Comparison of ENCODE assay signal across 8 cellular contexts in genomic region chr1:45501502-45501859, GRCh38. TPM values are rescaled to one million over a fixed set of nuclear protein-coding genes. Genes with fewer than 3 reads are reported as not detected.
DNase-seq lines count a peak whose midpoint lies in the region; ATAC-seq and TF ChIP-seq lines count a peak whose summit lies in the region.
"Had no signal": no experiment of that assay in that cellular context is flagged by ENCODE, and none has a peak within 500 bp of the region (broad histone marks: within the 10 kb centered on the region; RNA-seq: fewer than 3 reads in every experiment).

No MANE protein-coding gene starts in this region.

- peaks cover 9% of the 10 kb centered on the region for H3K36me3 Mint-ChIP-seq in GM23338 (ENCODE audit: low read depth)

- H2BK15ac ChIP-seq in mesendoderm (replicated peaks; ENCODE audit: low read depth), result no peak overlapping the region

- no peak overlapping the region for H3K23ac ChIP-seq in mesendoderm (ENCODE audit: low read length)

- H3K9me3 ChIP-seq in SK-N-MC (ENCODE audit: low read depth, low read length) (no peaks in the 10 kb centered on the region), SJCRH30 (replicated peaks) (no peaks in the 10 kb centered on the region)

- H3K9ac ChIP-seq in SK-N-MC (ENCODE audit: insufficient read length) (no peak overlapping the region), mesendoderm (ENCODE audit: low read length) (peak overlapping the region; percentile 12)

- no peak overlapping the region for H2BK5ac ChIP-seq in mesendoderm (ENCODE audit: low read length)

- H3K27ac Mint-ChIP-seq in GM23338, result no peak overlapping the region

- no peak for TF ChIP-seq CTCF in GM23338 (conservative IDR thresholded peaks at IDR 0.05; ENCODE audit: low read depth in 2 of 2)

- H3K4me3 Mint-ChIP-seq in GM23338, result peak overlapping the region; percentile 98

- no peak overlapping the region for H3K27ac ChIP-seq in GM23338 (ENCODE audit: low read depth)
- H3K27ac ChIP-seq in SK-N-MC, result no peak overlapping the region
- H3K27ac ChIP-seq in mesendoderm (ENCODE audit: low read depth, low read length), result no peak overlapping the region
- no peak overlapping the region for H3K27ac ChIP-seq in SJCRH30

- H3K36me3 ChIP-seq in GM23338 (ENCODE audit: insufficient read depth) (no peaks in the 10 kb centered on the region; the same call in 1 of the 2 replicates), SK-N-MC (ENCODE audit: insufficient read depth, low read length) (no peaks in the 10 kb centered on the region), mesendoderm (ENCODE audit: control insufficient read depth, insufficient read depth, low read length) (no peaks in the 10 kb centered on the region), SJCRH30 (no peaks in the 10 kb centered on the region)

- H3K56ac ChIP-seq in mesendoderm (ENCODE audit: low read length), result no peak overlapping the region

- H2AK5ac ChIP-seq in mesendoderm (ENCODE audit: low read length), result no peak overlapping the region

- no peaks in the 10 kb centered on the region for H3K9me2 ChIP-seq in GM23338 (ENCODE audit: insufficient read depth)

- H2BK120ac ChIP-seq in mesendoderm (ENCODE audit: low read depth, low read length), result no peak overlapping the region

- peaks cover 5% of the 10 kb centered on the region for H4K20me1 ChIP-seq in GM23338 (replicated peaks; ENCODE audit: insufficient read depth)

- H3K27me3 Mint-ChIP-seq in GM23338 (ENCODE audit: insufficient read depth, low read depth, poor library complexity), result peaks cover 9% of the 10 kb centered on the region

- WGBS in mesendoderm (ENCODE audit: extremely low coverage, insufficient coverage, low lambda C conversion rate), result no CpG with 5 or more reads among the region's 2 CpGs

- H4K5ac ChIP-seq in mesendoderm (ENCODE audit: low read length), result no peak overlapping the region

- 0 out of 2 replicates have a peak, but pooled peaks cover 22% of the 10 kb centered on the region for H3F3A ChIP-seq in GM23338 (replicated peaks; ENCODE audit: low read depth)

- H2AFZ ChIP-seq in GM23338, result no peak overlapping the region

- peak overlapping the region; percentile 81 for H3K4me2 ChIP-seq in GM23338
- H3K4me2 ChIP-seq in mesendoderm (ENCODE audit: low read length), result no peak overlapping the region

- peak overlapping the region; percentile 61 for H3K4me3 ChIP-seq in GM23338
- peak overlapping the region; percentile 97 for H3K4me3 ChIP-seq in SK-N-MC
- H3K4me3 ChIP-seq in mesendoderm (ENCODE audit: low read length), result no peak overlapping the region
- no peak overlapping the region for H3K4me3 ChIP-seq in SJCRH30

- H3K27me3 ChIP-seq in GM23338 (ENCODE audit: insufficient read depth) (no peaks in the 10 kb centered on the region), mesendoderm (ENCODE audit: insufficient read depth, low read length, poor library complexity) (no peaks in the 10 kb centered on the region), SJCRH30 (no peaks in the 10 kb centered on the region)

- no peak overlapping the region for H4K8ac ChIP-seq in mesendoderm (ENCODE audit: low read depth, low read length)

- H3K9me3 Mint-ChIP-seq in GM23338, result peaks cover 7% of the 10 kb centered on the region

- H3K79me1 ChIP-seq in mesendoderm (ENCODE audit: low read length), result peaks cover 3% of the 10 kb centered on the region

- no peak overlapping the region for H3K4ac ChIP-seq in mesendoderm (ENCODE audit: low read depth, low read length)

- DNase-seq in GM23338 (ENCODE audit: low spot score) (no peak), SK-N-MC (ENCODE audit: low read depth, low spot score) (no peak), mesendoderm (no peak), RPMI8226 (no peak), DMS79 treated with DMSO at 0.1 percent for 48 hours (lab: John Stamatoyannopoulos, UW) (no peak), SJCRH30 (no peak)
- DNase-seq: NCI-H2029 had no signal

- no peak for ATAC-seq in GM23338
- ATAC-seq: Right ventricle myocardium inferior had no signal

- H3K4me1 ChIP-seq in GM23338 (ENCODE audit: insufficient read depth) (peaks cover 12% of the 10 kb centered on the region; the same call in 1 of the 2 replicates), mesendoderm (ENCODE audit: control insufficient read depth, low read depth, low read length) (peaks cover 3% of the 10 kb centered on the region), SJCRH30 (no peaks in the 10 kb centered on the region)

- H3K79me2 ChIP-seq in GM23338 (replicated peaks; ENCODE audit: insufficient read depth) (peaks cover 16% of the 10 kb centered on the region), mesendoderm (ENCODE audit: control insufficient read depth, insufficient read depth, low read length) (peaks cover 1% of the 10 kb centered on the region)

- peaks cover 17% of the 10 kb centered on the region for H3K4me1 Mint-ChIP-seq in GM23338

- H3K18ac ChIP-seq in mesendoderm (ENCODE audit: low read length), result no peak overlapping the region

TF ChIP-seq in GM23338, 12 proteins besides CTCF, POLR2A, EP300 and RAD21 (continues in another document):
- TF ChIP-seq STAT1 (IDR thresholded peaks at IDR 0.05; ENCODE audit: unreplicated experiment), result no peak
- TF ChIP-seq NANOG (IDR thresholded peaks at IDR 0.05; ENCODE audit: borderline replicate concordance), result no peak
- TF ChIP-seq POLR2AphosphoS5 (IDR thresholded peaks at IDR 0.05; ENCODE audit: low read depth), result no peak
- no peak for TF ChIP-seq JUNB (IDR thresholded peaks at IDR 0.05; ENCODE audit: unreplicated experiment)

RNA-seq across cellular contexts. Expression of gene MMACHC, which starts 1.4 kb away (rescaled TPM):
- 3.0 and 3.7 TPM in 2 replicates for total RNA-seq in GM23338 (2014; rRNA removed; shearing (Covaris generic))
- polyA plus RNA-seq in GM23338 (2016; fragmentation: Nextera tagmentation; extraction: Ambion mirVana), result 4.6 and 4.9 TPM in 2 replicates
- polyA plus RNA-seq in mesendoderm (2013, experiment 1 of 2), result 10.7 TPM
- polyA plus RNA-seq in mesendoderm (2013, experiment 2 of 2), result 11.6 TPM
- total RNA-seq in SJCRH30 (2014; rRNA removed; shearing (Covaris generic)), result 9.9 and 10.9 TPM in 2 replicates

RNA-seq across cellular contexts. Expression of gene CCDC163, which starts 1.6 kb away (rescaled TPM):
- total RNA-seq in GM23338 (2014; rRNA removed; shearing (Covaris generic)), result 1.2 and 1.6 TPM in 2 replicates
- 4.5 and 4.6 TPM in 2 replicates for polyA plus RNA-seq in GM23338 (2016; fragmentation: Nextera tagmentation; extraction: Ambion mirVana)
- polyA plus RNA-seq in mesendoderm (2013, experiment 1 of 2), result 1.6 TPM
- polyA plus RNA-seq in mesendoderm (2013, experiment 2 of 2), result 1.8 TPM
- 1.8 and 2.3 TPM in 2 replicates for total RNA-seq in SJCRH30 (2014; rRNA removed; shearing (Covaris generic))

RNA-seq across cellular contexts. Expression of gene TESK2, which starts 10.5 kb away (rescaled TPM):
- total RNA-seq in GM23338 (2014; rRNA removed; shearing (Covaris generic)), result 11.4 and 14.0 TPM in 2 replicates
- polyA plus RNA-seq in GM23338 (2016; fragmentation: Nextera tagmentation; extraction: Ambion mirVana), result 5.2 and 6.0 TPM in 2 replicates
- 3.1 TPM for polyA plus RNA-seq in mesendoderm (2013, experiment 1 of 2)
- 3.3 TPM for polyA plus RNA-seq in mesendoderm (2013, experiment 2 of 2)
- total RNA-seq in SJCRH30 (2014; rRNA removed; shearing (Covaris generic)), result 4.3 and 6.2 TPM in 2 replicates

RNA-seq across cellular contexts. Expression of gene PRDX1, which starts 20.2 kb away (rescaled TPM):
- total RNA-seq in GM23338 (2014; rRNA removed; shearing (Covaris generic)), result 1,070 and 1,109 TPM in 2 replicates
- 2,149 and 2,351 TPM in 2 replicates for polyA plus RNA-seq in GM23338 (2016; fragmentation: Nextera tagmentation; extraction: Ambion mirVana)
- 1,174 TPM for polyA plus RNA-seq in mesendoderm (2013, experiment 1 of 2)
- 1,171 TPM for polyA plus RNA-seq in mesendoderm (2013, experiment 2 of 2)
- total RNA-seq in SJCRH30 (2014; rRNA removed; shearing (Covaris generic)), result 821 and 837 TPM in 2 replicates

RNA-seq across cellular contexts. Expression of gene AKR1A1, which starts 49.1 kb away (rescaled TPM):
- 172 and 186 TPM in 2 replicates for total RNA-seq in GM23338 (2014; rRNA removed; shearing (Covaris generic))
- 275 and 293 TPM in 2 replicates for polyA plus RNA-seq in GM23338 (2016; fragmentation: Nextera tagmentation; extraction: Ambion mirVana)
- polyA plus RNA-seq in mesendoderm (2013, experiment 1 of 2), result 169 TPM
- polyA plus RNA-seq in mesendoderm (2013, experiment 2 of 2), result 177 TPM
- total RNA-seq in SJCRH30 (2014; rRNA removed; shearing (Covaris generic)), result 60.6 and 64.6 TPM in 2 replicates

Comparison
In these comparisons a context has a peak if more than half of its experiments do, and no peak if none do; other contexts are left out.
1. H3K4me3 ChIP-seq: peak in GM23338 (single experiment) and SK-N-MC (single experiment); none in mesendoderm (single experiment) and SJCRH30 (single experiment).